ENCODE assay signal across 1 cellular context in the genomic region with DNA sequence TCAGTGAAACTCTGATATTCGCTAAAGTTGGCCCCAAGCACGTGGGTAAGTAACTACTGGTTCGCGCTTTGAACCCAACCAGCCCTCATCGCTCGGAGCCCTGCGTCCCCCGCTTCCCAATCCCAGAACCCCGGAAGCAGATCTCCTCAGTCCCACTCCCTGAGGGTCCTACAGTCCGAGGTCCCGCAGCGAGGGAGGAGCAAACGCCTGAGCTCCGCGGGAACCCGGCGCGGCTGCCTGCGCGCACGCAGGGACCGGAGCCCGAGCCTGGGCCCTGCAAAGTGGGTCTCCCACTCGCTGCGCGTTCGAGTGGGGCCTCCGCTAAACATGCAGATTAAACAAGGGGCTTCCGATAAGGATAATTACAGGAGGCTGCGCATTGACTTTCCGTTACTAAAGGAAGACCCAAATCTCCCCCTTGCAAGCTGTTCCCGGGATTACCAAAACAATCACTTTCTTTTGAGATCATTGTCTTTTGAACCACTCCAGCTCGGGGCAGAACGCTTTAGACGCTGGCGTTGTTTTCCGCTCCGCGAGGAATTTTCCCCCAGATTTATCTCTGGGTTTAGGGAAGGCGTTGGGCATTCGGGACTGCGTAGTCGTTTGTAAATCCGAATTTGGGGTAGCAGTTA.
TF ChIP-seq lines count a peak whose summit lies in the region.

No MANE protein-coding gene starts in this region.

TF ChIP-seq in H1, 55 proteins besides CTCF, POLR2A, EP300 and RAD21:
- TF ChIP-seq SUZ12 (IDR thresholded peaks at IDR 0.05; ENCODE audit: low read length) (peak; percentile 78), SRF (IDR thresholded peaks at IDR 0.05; ENCODE audit: low read depth, low read length) (no peak), RXRA (IDR thresholded peaks at IDR 0.05; ENCODE audit: insufficient read depth, low read depth, low read length) (no peak), KDM4A (IDR thresholded peaks at IDR 0.05; ENCODE audit: low read depth, low read length, severe bottlenecking) (peak; percentile 20), KDM5A (IDR thresholded peaks at IDR 0.05; ENCODE audit: low read length) (no peak), EZH2 (IDR thresholded peaks at IDR 0.05; ENCODE audit: low read depth, low read length, severe bottlenecking) (peak; percentile 90), CHD2 (IDR thresholded peaks at IDR 0.05; ENCODE audit: low read length) (no peak)
